In genomic region chr2:16334886-16335605, GRCh38 we compare ENCODE assay signal across 19 cellular contexts.
DNase-seq lines count a peak whose midpoint lies in the region; ATAC-seq and TF ChIP-seq lines count a peak whose summit lies in the region.
"Had no signal": no experiment of that assay in that cellular context is flagged by ENCODE, and none has a peak within 500 bp of the region (broad histone marks: within the 10 kb centered on the region; RNA-seq: fewer than 3 reads in every experiment).

No MANE protein-coding gene starts in this region.

- H3K36me3 Mint-ChIP-seq in Calu3 (ENCODE audit: insufficient read depth, unreplicated experiment): no peaks in the 10 kb centered on the region
- H3K36me3 Mint-ChIP-seq: CD4-positive, CD25-positive, alpha-beta regulatory T cell; IgD-negative memory B cell had no signal

- H3K79me2 ChIP-seq in neural cell (replicated peaks; ENCODE audit: insufficient read depth, low read length): no peaks in the 10 kb centered on the region

- no peaks in the 10 kb centered on the region for H4K20me1 ChIP-seq in neural cell (ENCODE audit: insufficient read depth)

- H3K27ac ChIP-seq in WERI-Rb-1 (peak overlapping the region; percentile 85), neural cell (ENCODE audit: low read length) (no peak overlapping the region), foreskin keratinocyte (no peak overlapping the region)
- H3K27ac ChIP-seq: RWPE1 had no signal

- H3K27me3 ChIP-seq in WERI-Rb-1 (ENCODE audit: insufficient read depth, low read depth, severe bottlenecking): no peaks in the 10 kb centered on the region
- no peaks in the 10 kb centered on the region for H3K27me3 ChIP-seq in neural cell (ENCODE audit: insufficient read depth, low read depth, low read length)
- no peaks in the 10 kb centered on the region for H3K27me3 ChIP-seq in foreskin keratinocyte

- no peak for ATAC-seq in foreskin keratinocyte

- H3K4me3 Mint-ChIP-seq in Calu3 (ENCODE audit: low read depth, unreplicated experiment): no peak overlapping the region
- H3K4me3 Mint-ChIP-seq: CD4-positive, CD25-positive, alpha-beta regulatory T cell; IgD-negative memory B cell had no signal

- H3K36me3 ChIP-seq in WERI-Rb-1 (no peaks in the 10 kb centered on the region), neural cell (ENCODE audit: insufficient read depth, low read length) (no peaks in the 10 kb centered on the region)

- H3K4me3 ChIP-seq in WERI-Rb-1 (ENCODE audit: low read depth, low read length) (peak overlapping the region; percentile 2; the same call in 1 of the 2 replicates), neural cell (ENCODE audit: low read length) (no peak overlapping the region)

- peak; percentile 43 for DNase-seq in D341Med (ENCODE audit: low spot score)
- DNase-seq in NCI-H82 (lab: John Stamatoyannopoulos, UW): peak; percentile 93
- DNase-seq in WERI-Rb-1: peak; percentile 85
- no peak for DNase-seq in foreskin keratinocyte
- no peak for DNase-seq in Calu3
- no peak for DNase-seq in anterior cingulate cortex (lab: John Stamatoyannopoulos, UW)
- DNase-seq: CD4-positive, CD25-positive, alpha-beta regulatory T cell; COR-L47; DMS153; GF-D8; NCI-H1105 treated with DMSO at 0.1 percent for 48 hours; NCI-H1694; NCI-H2081; NCI-H446 treated with DMSO at 0.1 percent for 48 hours; NCI-H526 treated with DMSO at 0.1 percent for 48 hours; SHP77 treated with DMSO at 0.1 percent for 48 hours had no signal

- no peaks in the 10 kb centered on the region for H3K9me2 ChIP-seq in neural cell (ENCODE audit: insufficient read depth, low read length)

- no peak for TF ChIP-seq EP300 in neural cell (conservative IDR thresholded peaks at IDR 0.05; ENCODE audit: poor library complexity, severe bottlenecking)

- no peaks in the 10 kb centered on the region for H3K9me3 ChIP-seq in WERI-Rb-1 (ENCODE audit: severe bottlenecking)
- H3K9me3 ChIP-seq in neural cell (ENCODE audit: low read length): no peaks in the 10 kb centered on the region

- H3K9ac ChIP-seq in neural cell (ENCODE audit: low read length): peak overlapping the region; percentile 31

- no peak overlapping the region for H3K27ac Mint-ChIP-seq in Calu3 (ENCODE audit: unreplicated experiment)
- H3K27ac Mint-ChIP-seq: IgD-negative memory B cell had no signal

- CTCF ChIA-PET in Calu3 (lab: Charles Lee): no interaction called here

- peak overlapping the region; percentile 40 for H2AFZ ChIP-seq in neural cell (ENCODE audit: low read depth, low read length)

- peaks cover 9% of the 10 kb centered on the region for H3K27me3 Mint-ChIP-seq in Calu3 (ENCODE audit: unreplicated experiment)
- H3K27me3 Mint-ChIP-seq: IgD-negative memory B cell had no signal

- H3K4me1 Mint-ChIP-seq in Calu3 (ENCODE audit: low read depth, unreplicated experiment): no peaks in the 10 kb centered on the region
- H3K4me1 Mint-ChIP-seq: CD4-positive, CD25-positive, alpha-beta regulatory T cell; IgD-negative memory B cell had no signal

- no peak overlapping the region for H3K4me2 ChIP-seq in neural cell (ENCODE audit: low read length)

- no peak for TF ChIP-seq RAD21 in neural cell (conservative IDR thresholded peaks at IDR 0.05)

- intact Hi-C loops in Calu3 (cut with micrococcal nuclease; ENCODE audit: unreplicated experiment): no loop called here

- no peaks in the 10 kb centered on the region for H3F3A ChIP-seq in neural cell (ENCODE audit: insufficient read depth, low read length, poor library complexity, severe bottlenecking)

- peaks cover 2% of the 10 kb centered on the region for H3K9me3 Mint-ChIP-seq in Calu3 (ENCODE audit: low read depth, unreplicated experiment)

- no peaks in the 10 kb centered on the region for H3K4me1 ChIP-seq in foreskin keratinocyte

- BruUV-seq in Calu3 (replicated peaks; lab: Mats Ljungman, UMichigan): no TSS peak

- TF ChIP-seq CTCF in WERI-Rb-1 (IDR thresholded peaks at IDR 0.05; ENCODE audit: low read depth, low read length): no peak
- no peak for TF ChIP-seq CTCF in neural cell (IDR thresholded peaks at IDR 0.05; ENCODE audit: poor library complexity, severe bottlenecking)
- TF ChIP-seq CTCF in foreskin keratinocyte (conservative IDR thresholded peaks at IDR 0.05): no peak
- no peak for TF ChIP-seq CTCF in Calu3 (IDR thresholded peaks at IDR 0.05; ENCODE audit: unreplicated experiment)

TF ChIP-seq in neural cell, 6 proteins besides CTCF, POLR2A, EP300 and RAD21:
- TF ChIP-seq MXI1 (conservative IDR thresholded peaks at IDR 0.05; ENCODE audit: poor library complexity, severe bottlenecking) (no peak), POLR2AphosphoS5 (IDR thresholded peaks at IDR 0.05) (no peak), REST (IDR thresholded peaks at IDR 0.05; ENCODE audit: borderline replicate concordance) (no peak), TAF1 (IDR thresholded peaks at IDR 0.05; ENCODE audit: low read depth) (no peak), SMC3 (conservative IDR thresholded peaks at IDR 0.05; ENCODE audit: poor library complexity) (no peak), EZH2 (IDR thresholded peaks at IDR 0.05; ENCODE audit: borderline replicate concordance, insufficient read depth, low read length, poor library complexity, severe bottlenecking) (no peak)

Comparison
In these comparisons a context has a peak if more than half of its experiments do, and no peak if none do; other contexts are left out.
1. DNase-seq: peak in D341Med (single experiment), NCI-H82 (single experiment) and WERI-Rb-1 (single experiment); none in foreskin keratinocyte (0 of 2), Calu3 (single experiment) and anterior cingulate cortex (0 of 58).